In the genomic region with DNA sequence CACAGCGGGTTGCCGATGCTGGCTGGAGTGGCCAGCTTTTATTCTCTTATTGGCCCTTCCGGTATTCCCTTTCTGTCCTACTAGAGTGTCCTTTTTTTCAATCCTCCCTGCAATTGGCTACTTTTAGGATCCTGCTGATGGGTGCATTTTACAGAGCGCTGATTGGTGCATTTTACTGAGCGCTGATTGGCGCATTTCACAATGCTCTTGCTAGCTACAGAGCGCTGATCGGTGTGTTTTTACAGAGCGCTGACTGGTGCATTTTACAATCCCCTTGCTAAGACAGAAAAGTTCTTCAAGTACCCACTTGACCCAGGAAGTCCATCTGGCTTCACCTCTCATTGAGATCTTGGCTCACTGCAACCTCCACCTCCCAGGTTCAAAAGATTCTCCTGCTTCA, we compare ENCODE assay signal across 38 cellular contexts.
"Had no signal": no experiment of that assay in that cellular context is flagged by ENCODE, and none has a peak within 500 bp of the region (broad histone marks: within the 10 kb centered on the region; RNA-seq: fewer than 3 reads in every experiment).

No MANE protein-coding gene starts in this region.

- H3K4me3 ChIP-seq: adrenal gland, body of pancreas, breast epithelium had no signal

- H3K9me3 Mint-ChIP-seq: T-helper 2 cell treated with Interferon-gamma antibody and Interleukin-4, amounts not matched to agents 5 μg/mL and 100 μg/mL, for 36 hours had no signal

- H3K27ac ChIP-seq: adrenal gland, body of pancreas, brain microvascular endothelial cell, breast epithelium, WERI-Rb-1 had no signal

- H3K36me3 ChIP-seq: adrenal gland, brain microvascular endothelial cell, breast epithelium, WERI-Rb-1 had no signal

- DNase-seq: activated CD4-positive, alpha-beta T cell treated with anti-CD3 and anti-CD28 coated beads for 1 hour; activated CD4-positive, alpha-beta T cell treated with anti-CD3 and anti-CD28 coated beads for 36 hours; activated CD4-positive, alpha-beta T cell treated with anti-CD3 and anti-CD28 coated beads for 48 hours; activated CD4-positive, alpha-beta T cell treated with anti-CD3 and anti-CD28 coated beads, Interleukin-2, amount 10 ng/mL, durations not matched to agents 7 days and 5 days; activated CD4-positive, alpha-beta T cell treated with anti-CD3 and anti-CD28 coated beads, Interleukin-2, amount 50 U/mL, for 48 hours; activated CD4-positive, CD25-positive, alpha-beta regulatory T cell; activated CD8-positive, alpha-beta memory T cell treated with anti-CD3 and anti-CD28 coated beads, Interleukin-2, amount 50 U/mL, for 4 hours; activated CD8-positive, alpha-beta T cell treated with anti-CD3 and anti-CD28 coated beads for 36 hours; activated effector memory CD4-positive, alpha-beta T cell treated with anti-CD3 and anti-CD28 coated beads, Interleukin-2, amount 50 U/mL, for 16 hours; activated gamma-delta T cell treated with Interleukin-2 at 50 U/mL for 16 hours; activated naive CD4-positive, alpha-beta T cell; activated naive CD4-positive, alpha-beta T cell treated with anti-CD3 and anti-CD28 coated beads for 36 hours; activated naive CD4-positive, alpha-beta T cell treated with anti-CD3 and anti-CD28 coated beads, Interleukin-2, amount 50 U/mL, for 16 hours; activated naive CD8-positive, alpha-beta T cell treated with anti-CD3 and anti-CD28 coated beads for 36 hours; activated T-cell treated with anti-CD3 and anti-CD28 coated beads for 4 hours; activated T-cell treated with anti-CD3 and anti-CD28 coated beads, Interleukin-2, amount 50 U/mL, for 1 hour; activated T-cell treated with anti-CD3 and anti-CD28 coated beads, Interleukin-2, amount 50 U/mL, for 4 hours; activated T-cell treated with anti-CD3 and anti-CD28 coated beads, Interleukin-2, amount 50 U/mL, for 72 hours; adrenal gland; amniotic stem cell; aorta; body of pancreas; brain microvascular endothelial cell; central memory CD4-positive, alpha-beta T cell; T-helper 1 cell; T-helper 2 cell; T-helper 9 cell; WERI-Rb-1 had no signal

- H3K4me1 ChIP-seq: adrenal gland, body of pancreas, breast epithelium had no signal

- H3K27me3 Mint-ChIP-seq: activated CD4-positive, alpha-beta T cell treated with anti-CD3 and anti-CD28 coated beads, Interleukin-2, amount 10 ng/mL, durations not matched to agents 7 days and 5 days; activated CD8-positive, alpha-beta T cell treated with anti-CD3 and anti-CD28 coated beads for 36 hours; activated naive CD8-positive, alpha-beta T cell treated with anti-CD3 and anti-CD28 coated beads for 36 hours had no signal

- H3K9me3 ChIP-seq: adrenal gland, body of pancreas had no signal

- H3K4me3 Mint-ChIP-seq: activated CD4-positive, alpha-beta T cell treated with anti-CD3 and anti-CD28 coated beads for 36 hours; activated CD4-positive, alpha-beta T cell treated with anti-CD3 and anti-CD28 coated beads, Interleukin-2, amount 10 ng/mL, durations not matched to agents 7 days and 5 days; activated CD8-positive, alpha-beta T cell treated with anti-CD3 and anti-CD28 coated beads for 36 hours; activated naive CD4-positive, alpha-beta T cell treated with anti-CD3 and anti-CD28 coated beads for 36 hours; activated naive CD8-positive, alpha-beta T cell treated with anti-CD3 and anti-CD28 coated beads for 36 hours; activated T-cell treated with anti-CD3 and anti-CD28 coated beads, Interleukin-2, amount 50 U/mL, for 4 hours; activated T-cell treated with anti-CD3 and anti-CD28 coated beads, Interleukin-2, amount 50 U/mL, for 72 hours; activated T-helper 1 cell treated with anti-CD3 and anti-CD28 coated beads, Interleukin-12 subunit alpha, Interleukin-12 subunit beta, Interleukin-2, Interleukin-4 antibody, amounts not matched to agents 30 ng/mL and 10 ng/mL and 1 ng/mL, durations not matched to agents 14 hours and 24 hours and 36 hours; activated T-helper 17 cell treated with anti-CD3 and anti-CD28 coated beads, Interleukin-2, amount 50 U/mL, for 72 hours; T-helper 1 cell treated with Interleukin-12 subunit alpha and Interleukin-12 subunit beta and Interleukin-4 antibody, amounts not matched to agents 30 μg/mL and 1 μg/mL, for 36 hours; T-helper 2 cell treated with Interferon-gamma antibody and Interleukin-4, amounts not matched to agents 5 μg/mL and 100 μg/mL, for 36 hours; WTC11 had no signal

- H3K4me1 Mint-ChIP-seq: activated CD4-positive, alpha-beta T cell treated with anti-CD3 and anti-CD28 coated beads for 36 hours; activated CD4-positive, alpha-beta T cell treated with anti-CD3 and anti-CD28 coated beads, Interleukin-2, amount 10 ng/mL, durations not matched to agents 7 days and 5 days; activated naive CD8-positive, alpha-beta T cell treated with anti-CD3 and anti-CD28 coated beads for 36 hours; activated T-helper 17 cell treated with anti-CD3 and anti-CD28 coated beads, Interleukin-2, amount 50 U/mL, for 72 hours had no signal

- ATAC-seq: activated CD4-positive, alpha-beta T cell treated with anti-CD3 and anti-CD28 coated beads for 36 hours; activated CD4-positive, CD25-positive, alpha-beta regulatory T cell treated with anti-CD3 and anti-CD28 coated beads, Interleukin-2, amount 50 U/mL, for 24 hours; activated CD8-positive, alpha-beta T cell treated with anti-CD3 and anti-CD28 coated beads for 36 hours; activated naive CD4-positive, alpha-beta T cell treated with anti-CD3 and anti-CD28 coated beads, Interleukin-2, amount 50 U/mL, for 72 hours; activated T-cell treated with anti-CD3 and anti-CD28 coated beads, Interleukin-2, amount 50 U/mL, for 4 hours; activated T-cell treated with anti-CD3 and anti-CD28 coated beads, Interleukin-2, amount 50 U/mL, for 72 hours; activated T-helper 17 cell treated with anti-CD3 and anti-CD28 coated beads, Interleukin-2, amount 50 U/mL, for 72 hours; body of pancreas; WTC11 had no signal

- H3K36me3 Mint-ChIP-seq: WTC11 had no signal

- FAIRE-seq: astrocyte, TTC549 had no signal

- H3K27me3 ChIP-seq: adrenal gland, body of pancreas, brain microvascular endothelial cell, breast epithelium had no signal

- H3K27ac Mint-ChIP-seq: activated CD4-positive, alpha-beta T cell treated with anti-CD3 and anti-CD28 coated beads for 36 hours; activated CD4-positive, alpha-beta T cell treated with anti-CD3 and anti-CD28 coated beads, Interleukin-2, amount 10 ng/mL, durations not matched to agents 7 days and 5 days; activated CD8-positive, alpha-beta T cell treated with anti-CD3 and anti-CD28 coated beads for 36 hours; activated naive CD4-positive, alpha-beta T cell treated with anti-CD3 and anti-CD28 coated beads for 36 hours; activated naive CD4-positive, alpha-beta T cell treated with anti-CD3 and anti-CD28 coated beads, Interleukin-2, amount 50 U/mL, for 72 hours; activated naive CD8-positive, alpha-beta T cell treated with anti-CD3 and anti-CD28 coated beads for 36 hours; activated T-cell treated with anti-CD3 and anti-CD28 coated beads, Interleukin-2, amount 50 U/mL, for 72 hours; activated T-helper 1 cell treated with anti-CD3 and anti-CD28 coated beads, Interleukin-12 subunit alpha, Interleukin-12 subunit beta, Interleukin-2, Interleukin-4 antibody, amounts not matched to agents 30 ng/mL and 10 ng/mL and 1 ng/mL, durations not matched to agents 14 hours and 24 hours and 36 hours; activated T-helper 17 cell treated with anti-CD3 and anti-CD28 coated beads, Interleukin-2, amount 50 U/mL, for 72 hours; T-helper 1 cell treated with Interleukin-12 subunit alpha and Interleukin-12 subunit beta and Interleukin-4 antibody, amounts not matched to agents 30 μg/mL and 1 μg/mL, for 36 hours; T-helper 2 cell treated with Interferon-gamma antibody and Interleukin-4, amounts not matched to agents 5 μg/mL and 100 μg/mL, for 36 hours; WTC11 had no signal
